9 cellular contexts compared by ENCODE assay signal in genomic region chr19:58229255-58229639, GRCh38. TPM values are rescaled to one million over a fixed set of nuclear protein-coding genes. Genes with fewer than 3 reads are reported as not detected.
DNase-seq lines count a peak whose midpoint lies in the region; ATAC-seq and TF ChIP-seq lines count a peak whose summit lies in the region.
"Had no signal": no experiment of that assay in that cellular context is flagged by ENCODE, and none has a peak within 500 bp of the region (broad histone marks: within the 10 kb centered on the region; RNA-seq: fewer than 3 reads in every experiment).

No MANE protein-coding gene starts in this region.

- H3K9ac ChIP-seq in BLaER1 treated with 17β-estradiol and CSF1 and Interleukin-3, amounts not matched to agents 10 nM and 100 nM: peak overlapping the region; percentile 79 to 90 (median 86); a peak in 21 of 22 replicates

- ATAC-seq in activated CD8-positive, alpha-beta T cell treated with anti-CD3 and anti-CD28 coated beads for 36 hours: peak; percentile 50
- ATAC-seq in GM19397 (IDR thresholded peaks at IDR 0.05; ENCODE audit: unreplicated experiment) (no peak), HG03460 (IDR thresholded peaks at IDR 0.05; ENCODE audit: unreplicated experiment) (no peak)

- peak overlapping the region; percentile 80 for H3K4me3 Mint-ChIP-seq in activated CD8-positive, alpha-beta T cell treated with anti-CD3 and anti-CD28 coated beads for 36 hours
- peak overlapping the region; percentile 96 for H3K4me3 Mint-ChIP-seq in neural crest cell

- H3K27me3 Mint-ChIP-seq in activated CD8-positive, alpha-beta T cell treated with anti-CD3 and anti-CD28 coated beads for 36 hours: no peaks in the 10 kb centered on the region
- H3K27me3 Mint-ChIP-seq in neural crest cell (ENCODE audit: low read depth): no peaks in the 10 kb centered on the region

- H3K9me3 ChIP-seq in BLaER1 treated with 17β-estradiol and CSF1 and Interleukin-3, amounts not matched to agents 10 nM and 100 nM (replicated peaks in 1 of 11): peaks cover 76 to 85% (median 82%) of the 10 kb centered on the region in 11 experiments

- POLR2A ChIA-PET in activated CD8-positive, alpha-beta T cell treated with anti-CD3 and anti-CD28 coated beads for 36 hours (lab: Charles Lee): interaction anchor here (0.6 to 1.9 kb wide), 8 partner anchors 18 to 214 kb away, joined by 3 to 6 read pairs (median 3); partner anchors contain the start of genes ZNF274 and ZNF8

- H4K20me1 ChIP-seq in BLaER1 treated with 17β-estradiol and CSF1 and Interleukin-3, amounts not matched to agents 10 nM and 100 nM: no peaks in the 10 kb centered on the region

- H3K27ac Mint-ChIP-seq in activated CD8-positive, alpha-beta T cell treated with anti-CD3 and anti-CD28 coated beads for 36 hours: peak overlapping the region; percentile 94
- H3K27ac Mint-ChIP-seq in neural crest cell (ENCODE audit: unreplicated experiment): no peak overlapping the region

- peaks cover 18 to 28% (median 22%) of the 10 kb centered on the region in 10 experiments for H3K4me1 ChIP-seq in BLaER1 treated with 17β-estradiol and CSF1 and Interleukin-3, amounts not matched to agents 10 nM and 100 nM

- H3K4me2 ChIP-seq in BLaER1 treated with 17β-estradiol and CSF1 and Interleukin-3, amounts not matched to agents 10 nM and 100 nM: peak overlapping the region; percentile 86 to 98 (median 92)
- H3K4me2 ChIP-seq: KMS-11 had no signal

- no peaks in the 10 kb centered on the region for H3K27me3 ChIP-seq in BLaER1 treated with 17β-estradiol and CSF1 and Interleukin-3, amounts not matched to agents 10 nM and 100 nM

- H3K27ac ChIP-seq in BLaER1 treated with 17β-estradiol and CSF1 and Interleukin-3, amounts not matched to agents 10 nM and 100 nM: peak overlapping the region in 10 of 11 experiments; percentile 77 to 92 (median 87); a peak in 19 of 22 replicates

- TF ChIP-seq CTCF in activated CD8-positive, alpha-beta T cell treated with anti-CD3 and anti-CD28 coated beads for 36 hours (IDR thresholded peaks at IDR 0.05): peak; percentile 62
- TF ChIP-seq CTCF in neural crest cell (conservative IDR thresholded peaks at IDR 0.05): no peak

- DNase-seq in HK-2 (ENCODE audit: unreplicated experiment) (peak; percentile 33), fibroblast of peridontal ligament (ENCODE audit: extremely low read depth) (peak; percentile 7), neural crest cell (ENCODE audit: low read depth, low spot score) (no peak), SKM-1 (lab: John Stamatoyannopoulos, UW; ENCODE audit: unreplicated experiment) (no peak)
- DNase-seq in activated CD8-positive, alpha-beta T cell treated with anti-CD3 and anti-CD28 coated beads for 36 hours: peak; percentile 45

- intact Hi-C loops in activated CD8-positive, alpha-beta T cell treated with anti-CD3 and anti-CD28 coated beads for 36 hours (cut with micrococcal nuclease): loop anchor here (5.0 kb wide), 1 partner anchor 83 kb away; no protein-coding TSS in a partner anchor

- H3K36me3 ChIP-seq in BLaER1 treated with 17β-estradiol and CSF1 and Interleukin-3, amounts not matched to agents 10 nM and 100 nM: peaks cover 48 to 50% (median 49%) of the 10 kb centered on the region in 11 experiments

- CTCF ChIA-PET in activated CD8-positive, alpha-beta T cell treated with anti-CD3 and anti-CD28 coated beads for 36 hours (lab: Charles Lee): interaction anchor here (1.0 to 1.7 kb wide), 5 partner anchors 8 to 80 kb away, joined by 3 to 7 read pairs (median 4); no protein-coding TSS in a partner anchor

- H3K9me3 Mint-ChIP-seq in activated CD8-positive, alpha-beta T cell treated with anti-CD3 and anti-CD28 coated beads for 36 hours: peaks cover 47% of the 10 kb centered on the region
- peaks cover 34% of the 10 kb centered on the region for H3K9me3 Mint-ChIP-seq in neural crest cell

- H3K4me3 ChIP-seq in BLaER1 treated with 17β-estradiol and CSF1 and Interleukin-3, amounts not matched to agents 10 nM and 100 nM: peak overlapping the region; percentile 71 to 86 (median 79)

- H3K36me3 Mint-ChIP-seq in activated CD8-positive, alpha-beta T cell treated with anti-CD3 and anti-CD28 coated beads for 36 hours (ENCODE audit: low read depth): peaks cover 56% of the 10 kb centered on the region
- H3K36me3 Mint-ChIP-seq in neural crest cell (ENCODE audit: low read depth): peaks cover 71% of the 10 kb centered on the region

- H3K4me1 Mint-ChIP-seq in activated CD8-positive, alpha-beta T cell treated with anti-CD3 and anti-CD28 coated beads for 36 hours (ENCODE audit: low read depth): peaks cover 24% of the 10 kb centered on the region
- peaks cover 37% of the 10 kb centered on the region for H3K4me1 Mint-ChIP-seq in neural crest cell

RNA-seq across cellular contexts. Expression of gene ZNF544, which starts 0.5 kb away (rescaled TPM):
- total RNA-seq in activated CD8-positive, alpha-beta T cell treated with anti-CD3 and anti-CD28 coated beads for 36 hours: 10 to 100 TPM; 49.8 to 52.3 TPM
- 47.4 and 56.1 TPM in 2 replicates for total RNA-seq in neural crest cell

RNA-seq across cellular contexts. Expression of gene ZNF274, which starts 46.4 kb away (rescaled TPM):
- total RNA-seq in activated CD8-positive, alpha-beta T cell treated with anti-CD3 and anti-CD28 coated beads for 36 hours: 10 to 100 TPM; 24.0 to 25.9 TPM
- total RNA-seq in neural crest cell: 25.6 and 26.8 TPM in 2 replicates

RNA-seq across cellular contexts. Expression of gene ZNF8, which starts 49.5 kb away (rescaled TPM):
- 1 to 10 TPM; 5.2 to 5.8 TPM for total RNA-seq in activated CD8-positive, alpha-beta T cell treated with anti-CD3 and anti-CD28 coated beads for 36 hours
- total RNA-seq in neural crest cell: 20.0 and 20.5 TPM in 2 replicates

Comparison
In these comparisons a context has a peak if more than half of its experiments do, and no peak if none do; other contexts are left out.
1. DNase-seq: peak in HK-2 (single experiment), activated CD8-positive, alpha-beta T cell treated with anti-CD3 and anti-CD28 coated beads for 36 hours (single experiment) and fibroblast of peridontal ligament (single experiment); none in neural crest cell (single experiment) and SKM-1 (single experiment).